In genomic region chr10:107589081-107589480, GRCh38 we compare ENCODE assay signal across 22 cellular contexts.
DNase-seq lines count a peak whose midpoint lies in the region; ATAC-seq and TF ChIP-seq lines count a peak whose summit lies in the region.
"Had no signal": no experiment of that assay in that cellular context is flagged by ENCODE, and none has a peak within 500 bp of the region (broad histone marks: within the 10 kb centered on the region; RNA-seq: fewer than 3 reads in every experiment).

No MANE protein-coding gene starts in this region.

- H3F3A ChIP-seq in PC-3 (ENCODE audit: low read length, unreplicated experiment): no peaks in the 10 kb centered on the region

- intact Hi-C loops in PC-3 (cut with micrococcal nuclease): no loop called here
- intact Hi-C loops in dorsolateral prefrontal cortex (cut with DNase I): no loop called here

- no peak overlapping the region for H3K9ac ChIP-seq in PC-3 (ENCODE audit: low read length)

- H3K79me2 ChIP-seq in PC-3 (ENCODE audit: low read length): no peaks in the 10 kb centered on the region

- CTCF ChIA-PET in PC-3 (lab: Charles Lee): no interaction called here

- H3K9me3 ChIP-seq in PC-3 (ENCODE audit: low read length): no peaks in the 10 kb centered on the region
- H3K9me3 ChIP-seq in suprapubic skin: peaks cover 10% of the 10 kb centered on the region
- H3K9me3 ChIP-seq: SJSA1 had no signal

- TF ChIP-seq CTCF in PC-3 (conservative IDR thresholded peaks at IDR 0.05; ENCODE audit: low read depth, low read length) (peak; percentile 15; the same call in 1 of the 2 replicates), fibroblast of mammary gland (conservative IDR thresholded peaks at IDR 0.05; ENCODE audit: control insufficient read depth, insufficient read depth, low read depth, low read length) (no peak), dorsolateral prefrontal cortex (IDR thresholded peaks at IDR 0.05 in 54 of 56, conservative IDR thresholded peaks at IDR 0.05 in 2 of 56; ENCODE audit: low read depth in 1 of 56, partially characterized antibody in 56 of 56) (no peak), suprapubic skin (IDR thresholded peaks at IDR 0.05) (no peak)

- peak; percentile 27 for DNase-seq in A172 (ENCODE audit: low spot score)
- DNase-seq in PC-3: peak; percentile 49
- peak; percentile 1 for DNase-seq in fibroblast of mammary gland (ENCODE audit: low read depth)
- peak; percentile 23 for DNase-seq in renal cortical epithelial cell (ENCODE audit: low read depth)
- DNase-seq in dorsolateral prefrontal cortex: no peak
- no peak for DNase-seq in anterior cingulate cortex (lab: John Stamatoyannopoulos, UW)
- DNase-seq in suprapubic skin (ENCODE audit: low spot score in 2 of 2): no peak
- DNase-seq: 8988T, Calu3, HCEC 1CT, NCI-H1092 treated with DMSO at 0.1 percent for 48 hours, NCI-H1436, NCI-H187, NCI-H2171 treated with DMSO at 0.1 percent for 48 hours, NCI-H345, NCI-H524 treated with DMSO at 0.1 percent for 48 hours, NCI-H774, PC-9, Right ventricle myocardium superior, RPMI8226 had no signal

- H4K20me1 ChIP-seq in PC-3 (ENCODE audit: low read length): no peaks in the 10 kb centered on the region

- 97% methylated on average over 3 of the region's 3 CpGs for WGBS in suprapubic skin

- H3K27ac ChIP-seq in PC-3 (ENCODE audit: low read length) (no peak overlapping the region), dorsolateral prefrontal cortex (no peak overlapping the region), suprapubic skin (no peak overlapping the region)
- H3K27ac ChIP-seq: PC-9, SJSA1 had no signal

- POLR2A ChIA-PET in PC-3 (lab: Charles Lee; ENCODE audit: unreplicated experiment): no interaction called here

- no peak overlapping the region for H3K4me2 ChIP-seq in PC-3 (ENCODE audit: low read length)
- H3K4me2 ChIP-seq: GM23338, PC-9 had no signal

- H2AFZ ChIP-seq in PC-3 (ENCODE audit: low read length): no peak overlapping the region
- H2AFZ ChIP-seq: GM23338, PC-9 had no signal

- no peak overlapping the region for H3K4me3 ChIP-seq in PC-3 (ENCODE audit: low read length)
- H3K4me3 ChIP-seq in fibroblast of mammary gland (ENCODE audit: control insufficient read depth, low read depth, low read length): no peak overlapping the region
- no peak overlapping the region for H3K4me3 ChIP-seq in dorsolateral prefrontal cortex
- no peak overlapping the region for H3K4me3 ChIP-seq in suprapubic skin
- H3K4me3 ChIP-seq: GM23338, PC-9, SJSA1 had no signal

- no TSS peak for BruUV-seq in PC-3 (replicated peaks; lab: Mats Ljungman, UMichigan)

- H3K27me3 ChIP-seq in PC-3 (ENCODE audit: low read length) (no peaks in the 10 kb centered on the region), dorsolateral prefrontal cortex (no peaks in the 10 kb centered on the region), suprapubic skin (no peaks in the 10 kb centered on the region)
- H3K27me3 ChIP-seq: SJSA1 had no signal

- H3K36me3 ChIP-seq in PC-3 (ENCODE audit: low read depth, low read length) (no peaks in the 10 kb centered on the region), suprapubic skin (no peaks in the 10 kb centered on the region)
- H3K36me3 ChIP-seq: SJSA1 had no signal

- no peaks in the 10 kb centered on the region for H3K9me2 ChIP-seq in PC-3 (replicated peaks; ENCODE audit: low read length)

- H3K4me1 ChIP-seq in PC-3 (ENCODE audit: insufficient read depth, low read length) (no peaks in the 10 kb centered on the region), suprapubic skin (no peaks in the 10 kb centered on the region)
- H3K4me1 ChIP-seq: SJSA1 had no signal

- no peak for TF ChIP-seq POLR2A in suprapubic skin (IDR thresholded peaks at IDR 0.05)

- peak; percentile 68 for ATAC-seq in PC-3
- ATAC-seq: GM23338 had no signal

- no peak for TF ChIP-seq EP300 in suprapubic skin (IDR thresholded peaks at IDR 0.05)

Comparison
In these comparisons a context has a peak if more than half of its experiments do, and no peak if none do; other contexts are left out.
1. DNase-seq: peak in A172 (single experiment), PC-3 (single experiment), fibroblast of mammary gland (single experiment) and renal cortical epithelial cell (single experiment); none in dorsolateral prefrontal cortex (0 of 10), anterior cingulate cortex (0 of 58) and suprapubic skin (0 of 2).